Comparison of ENCODE assay signal across 40 cellular contexts in the genomic region with DNA sequence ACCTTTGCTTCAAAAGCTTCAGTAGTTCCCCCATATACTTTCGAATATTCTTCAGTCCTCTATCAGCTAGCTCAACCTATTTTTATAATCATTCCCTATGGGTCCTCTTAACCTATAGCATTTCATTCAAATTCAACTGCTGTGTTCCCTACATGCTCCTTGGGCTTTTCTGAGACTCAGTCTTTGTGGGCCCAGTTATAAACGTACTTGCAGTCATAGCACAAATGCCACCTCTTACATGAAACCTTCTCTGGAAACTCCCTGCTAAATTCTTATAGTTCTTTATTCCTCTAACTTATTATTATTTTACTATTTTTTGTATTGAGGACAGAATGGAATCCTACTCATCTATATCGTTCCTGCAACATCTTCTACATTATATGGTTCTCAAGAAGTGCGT. TPM values are rescaled to one million over a fixed set of nuclear protein-coding genes. Genes with fewer than 3 reads are reported as not detected.
"Had no signal": no experiment of that assay in that cellular context is flagged by ENCODE, and none has a peak within 500 bp of the region (broad histone marks: within the 10 kb centered on the region; RNA-seq: fewer than 3 reads in every experiment).

No MANE protein-coding gene starts in this region.

- ATAC-seq: activated CD4-positive, CD25-positive, alpha-beta regulatory T cell treated with anti-CD3 and anti-CD28 coated beads, Interleukin-2, amount 50 U/mL, for 24 hours; activated CD8-positive, alpha-beta memory T cell treated with anti-CD3 and anti-CD28 coated beads, Interleukin-2, amount 10 ng/mL, durations not matched to agents 7 days and 5 days; activated CD8-positive, alpha-beta T cell treated with anti-CD3 and anti-CD28 coated beads, Interleukin-2, amount 10 ng/mL, durations not matched to agents 7 days and 5 days; activated naive CD8-positive, alpha-beta T cell treated with anti-CD3 and anti-CD28 coated beads, Interleukin-2, amount 50 U/mL, for 24 hours; T-cell; T-helper 17 cell; WTC11 had no signal

- H3K36me3 Mint-ChIP-seq: WTC11 had no signal

- H3K36me3 ChIP-seq: colonic mucosa had no signal

- FAIRE-seq: bronchial epithelial cell, TTC549 had no signal

- H3K4me1 Mint-ChIP-seq: brain, T-cell, WTC11 had no signal

- H3K9me3 ChIP-seq: ascending aorta, colonic mucosa had no signal

- H3K27me3 Mint-ChIP-seq: activated CD4-positive, alpha-beta memory T cell treated with anti-CD3 and anti-CD28 coated beads, Interleukin-2, amount 10 ng/mL, durations not matched to agents 7 days and 5 days; activated CD4-positive, alpha-beta T cell treated with anti-CD3 and anti-CD28 coated beads, Interleukin-2, amount 10 ng/mL, durations not matched to agents 7 days and 5 days; activated CD8-positive, alpha-beta memory T cell treated with anti-CD3 and anti-CD28 coated beads, Interleukin-2, amount 10 ng/mL, durations not matched to agents 7 days and 5 days; activated naive CD4-positive, alpha-beta T cell treated with anti-CD3 and anti-CD28 coated beads, Interleukin-2, amount 10 ng/mL, durations not matched to agents 7 days and 5 days; activated naive CD4-positive, alpha-beta T cell treated with anti-CD3 and anti-CD28 coated beads, Interleukin-2, amount 50 U/mL, for 24 hours; activated naive CD8-positive, alpha-beta T cell; activated naive CD8-positive, alpha-beta T cell treated with anti-CD3 and anti-CD28 coated beads, Interleukin-2, amount 10 ng/mL, durations not matched to agents 7 days and 5 days; activated naive CD8-positive, alpha-beta T cell treated with anti-CD3 and anti-CD28 coated beads, Interleukin-2, amount 50 U/mL, for 24 hours; activated T-cell treated with anti-CD3 and anti-CD28 coated beads, Interleukin-2, amount 50 U/mL, for 24 hours; brain; central memory CD8-positive, alpha-beta T cell; T-cell; T-helper 17 cell had no signal

- H3K4me3 Mint-ChIP-seq: activated CD4-positive, alpha-beta memory T cell treated with anti-CD3 and anti-CD28 coated beads, Interleukin-2, amount 10 ng/mL, durations not matched to agents 7 days and 5 days; activated CD4-positive, alpha-beta T cell treated with anti-CD3 and anti-CD28 coated beads, Interleukin-2, amount 10 ng/mL, durations not matched to agents 7 days and 5 days; activated CD8-positive, alpha-beta memory T cell treated with anti-CD3 and anti-CD28 coated beads, Interleukin-2, amount 10 ng/mL, durations not matched to agents 7 days and 5 days; activated CD8-positive, alpha-beta T cell treated with anti-CD3 and anti-CD28 coated beads, Interleukin-2, amount 10 ng/mL, durations not matched to agents 7 days and 5 days; activated naive CD4-positive, alpha-beta T cell treated with anti-CD3 and anti-CD28 coated beads, Interleukin-2, amount 10 ng/mL, durations not matched to agents 7 days and 5 days; activated naive CD4-positive, alpha-beta T cell treated with anti-CD3 and anti-CD28 coated beads, Interleukin-2, amount 50 U/mL, for 24 hours; activated naive CD8-positive, alpha-beta T cell; activated naive CD8-positive, alpha-beta T cell treated with anti-CD3 and anti-CD28 coated beads, Interleukin-2, amount 10 ng/mL, durations not matched to agents 7 days and 5 days; activated naive CD8-positive, alpha-beta T cell treated with anti-CD3 and anti-CD28 coated beads, Interleukin-2, amount 50 U/mL, for 24 hours; activated T-cell treated with anti-CD3 and anti-CD28 coated beads, Interleukin-2, amount 50 U/mL, for 24 hours; brain; central memory CD8-positive, alpha-beta T cell; T-cell; T-helper 17 cell; T-helper 2 cell treated with Interferon-gamma antibody and Interleukin-4, amounts not matched to agents 5 μg/mL and 100 μg/mL, for 36 hours; WTC11 had no signal

- H3K4me3 ChIP-seq: ascending aorta, cardiac muscle cell, colonic mucosa had no signal

- H3K27ac Mint-ChIP-seq: activated CD4-positive, alpha-beta memory T cell treated with anti-CD3 and anti-CD28 coated beads, Interleukin-2, amount 10 ng/mL, durations not matched to agents 7 days and 5 days; activated CD4-positive, alpha-beta T cell treated with anti-CD3 and anti-CD28 coated beads, Interleukin-2, amount 10 ng/mL, durations not matched to agents 7 days and 5 days; activated CD8-positive, alpha-beta memory T cell treated with anti-CD3 and anti-CD28 coated beads, Interleukin-2, amount 10 ng/mL, durations not matched to agents 7 days and 5 days; activated CD8-positive, alpha-beta T cell treated with anti-CD3 and anti-CD28 coated beads, Interleukin-2, amount 10 ng/mL, durations not matched to agents 7 days and 5 days; activated naive CD4-positive, alpha-beta T cell treated with anti-CD3 and anti-CD28 coated beads, Interleukin-2, amount 10 ng/mL, durations not matched to agents 7 days and 5 days; activated naive CD4-positive, alpha-beta T cell treated with anti-CD3 and anti-CD28 coated beads, Interleukin-2, amount 50 U/mL, for 24 hours; activated naive CD8-positive, alpha-beta T cell; activated naive CD8-positive, alpha-beta T cell treated with anti-CD3 and anti-CD28 coated beads, Interleukin-2, amount 10 ng/mL, durations not matched to agents 7 days and 5 days; activated naive CD8-positive, alpha-beta T cell treated with anti-CD3 and anti-CD28 coated beads, Interleukin-2, amount 50 U/mL, for 24 hours; activated T-cell treated with anti-CD3 and anti-CD28 coated beads, Interleukin-2, amount 50 U/mL, for 24 hours; activated T-helper 2 cell treated with anti-CD3 and anti-CD28 coated beads, Interferon-gamma antibody, Interleukin-2, Interleukin-4, amounts not matched to agents 10 μg/mL and 5 μg/mL and 100 μg/mL, durations not matched to agents 14 hours and 24 hours and 36 hours; brain; T-cell; T-helper 17 cell; T-helper 2 cell treated with Interferon-gamma antibody and Interleukin-4, amounts not matched to agents 5 μg/mL and 100 μg/mL, for 36 hours; WTC11 had no signal

- H3K27me3 ChIP-seq: ascending aorta, cardiac muscle cell, colonic mucosa had no signal

- H3K9me3 Mint-ChIP-seq: activated CD4-positive, alpha-beta memory T cell treated with anti-CD3 and anti-CD28 coated beads, Interleukin-2, amount 10 ng/mL, durations not matched to agents 7 days and 5 days; activated CD4-positive, alpha-beta T cell treated with anti-CD3 and anti-CD28 coated beads, Interleukin-2, amount 10 ng/mL, durations not matched to agents 7 days and 5 days; activated naive CD4-positive, alpha-beta T cell treated with anti-CD3 and anti-CD28 coated beads, Interleukin-2, amount 10 ng/mL, durations not matched to agents 7 days and 5 days; activated naive CD4-positive, alpha-beta T cell treated with anti-CD3 and anti-CD28 coated beads, Interleukin-2, amount 50 U/mL, for 24 hours; activated naive CD8-positive, alpha-beta T cell treated with anti-CD3 and anti-CD28 coated beads, Interleukin-2, amount 10 ng/mL, durations not matched to agents 7 days and 5 days; activated naive CD8-positive, alpha-beta T cell treated with anti-CD3 and anti-CD28 coated beads, Interleukin-2, amount 50 U/mL, for 24 hours; activated T-cell treated with anti-CD3 and anti-CD28 coated beads, Interleukin-2, amount 50 U/mL, for 24 hours; activated T-helper 2 cell treated with anti-CD3 and anti-CD28 coated beads, Interferon-gamma antibody, Interleukin-2, Interleukin-4, amounts not matched to agents 10 μg/mL and 5 μg/mL and 100 μg/mL, durations not matched to agents 14 hours and 24 hours and 36 hours; brain; central memory CD8-positive, alpha-beta T cell; T-cell; T-helper 2 cell treated with Interferon-gamma antibody and Interleukin-4, amounts not matched to agents 5 μg/mL and 100 μg/mL, for 36 hours had no signal

- H3K4me1 ChIP-seq: ascending aorta, colonic mucosa had no signal

- DNase-seq: activated CD4-positive, alpha-beta memory T cell treated with anti-CD3 and anti-CD28 coated beads, Interleukin-2, amount 10 ng/mL, durations not matched to agents 7 days and 5 days; activated CD4-positive, alpha-beta T cell treated with anti-CD3 and anti-CD28 coated beads for 1 hour; activated CD4-positive, alpha-beta T cell treated with anti-CD3 and anti-CD28 coated beads for 4 hours; activated CD4-positive, alpha-beta T cell treated with anti-CD3 and anti-CD28 coated beads, Interleukin-2, amount 10 ng/mL, durations not matched to agents 7 days and 5 days; activated CD4-positive, alpha-beta T cell treated with anti-CD3 and anti-CD28 coated beads, Interleukin-2, amount 50 U/mL, for 48 hours; activated CD4-positive, CD25-positive, alpha-beta regulatory T cell; activated CD8-positive, alpha-beta memory T cell treated with anti-CD3 and anti-CD28 coated beads for 24 hours; activated CD8-positive, alpha-beta memory T cell treated with anti-CD3 and anti-CD28 coated beads, Interleukin-2, amount 10 ng/mL, durations not matched to agents 7 days and 5 days; activated CD8-positive, alpha-beta memory T cell treated with anti-CD3 and anti-CD28 coated beads, Interleukin-2, amount 50 U/mL, for 48 hours; activated CD8-positive, alpha-beta T cell treated with anti-CD3 and anti-CD28 coated beads, Interleukin-2, amount 10 ng/mL, durations not matched to agents 7 days and 5 days; activated effector memory CD4-positive, alpha-beta T cell treated with Interleukin-2 at 50 U/mL for 16 hours; activated gamma-delta T cell; activated naive CD4-positive, alpha-beta T cell treated with anti-CD3 and anti-CD28 coated beads, Interleukin-2, amount 10 ng/mL, durations not matched to agents 7 days and 5 days; activated naive CD8-positive, alpha-beta T cell treated with anti-CD3 and anti-CD28 coated beads, Interleukin-2, amount 10 ng/mL, durations not matched to agents 7 days and 5 days; activated naive CD8-positive, alpha-beta T cell treated with anti-CD3 and anti-CD28 coated beads, Interleukin-2, amount 50 U/mL, for 24 hours; activated T-cell treated with anti-CD3 and anti-CD28 coated beads, Interleukin-2, amount 50 U/mL, for 24 hours; amygdala; anterior cingulate cortex; caudate nucleus; cerebellar nuclear complex; colonic mucosa; T-cell; T-helper 17 cell; T-helper 9 cell; WERI-Rb-1 had no signal

- H3K27ac ChIP-seq: ascending aorta, cardiac muscle cell, colonic mucosa, WERI-Rb-1 had no signal

RNA-seq across cellular contexts. Expression of a gene that starts 24.7 kb away (rescaled TPM):
- total RNA-seq: activated CD4-positive, alpha-beta memory T cell treated with anti-CD3 and anti-CD28 coated beads, Interleukin-2, amount 10 ng/mL, durations not matched to agents 7 days and 5 days; activated CD4-positive, alpha-beta T cell treated with anti-CD3 and anti-CD28 coated beads, Interleukin-2, amount 10 ng/mL, durations not matched to agents 7 days and 5 days; activated CD8-positive, alpha-beta memory T cell treated with anti-CD3 and anti-CD28 coated beads, Interleukin-2, amount 10 ng/mL, durations not matched to agents 7 days and 5 days; activated CD8-positive, alpha-beta T cell treated with anti-CD3 and anti-CD28 coated beads, Interleukin-2, amount 10 ng/mL, durations not matched to agents 7 days and 5 days; activated naive CD8-positive, alpha-beta T cell treated with anti-CD3 and anti-CD28 coated beads, Interleukin-2, amount 10 ng/mL, durations not matched to agents 7 days and 5 days; activated T-helper 2 cell treated with anti-CD3 and anti-CD28 coated beads, Interferon-gamma antibody, Interleukin-2, Interleukin-4, amounts not matched to agents 10 μg/mL and 5 μg/mL and 100 μg/mL, durations not matched to agents 14 hours and 24 hours and 36 hours; ascending aorta; bronchial epithelial cell; cardiac muscle cell; chondrocyte; colonic mucosa; T-cell; T-helper 1 cell treated with Interleukin-12 subunit alpha and Interleukin-12 subunit beta and Interleukin-4 antibody, amounts not matched to agents 30 ng/mL and 1 ng/mL, for 36 hours; T-helper 17 cell; WTC11 had no signal
- polyA plus RNA-seq: adipose tissue had no signal
